ENCODE assay signal across 11 cellular contexts in the genomic region with DNA sequence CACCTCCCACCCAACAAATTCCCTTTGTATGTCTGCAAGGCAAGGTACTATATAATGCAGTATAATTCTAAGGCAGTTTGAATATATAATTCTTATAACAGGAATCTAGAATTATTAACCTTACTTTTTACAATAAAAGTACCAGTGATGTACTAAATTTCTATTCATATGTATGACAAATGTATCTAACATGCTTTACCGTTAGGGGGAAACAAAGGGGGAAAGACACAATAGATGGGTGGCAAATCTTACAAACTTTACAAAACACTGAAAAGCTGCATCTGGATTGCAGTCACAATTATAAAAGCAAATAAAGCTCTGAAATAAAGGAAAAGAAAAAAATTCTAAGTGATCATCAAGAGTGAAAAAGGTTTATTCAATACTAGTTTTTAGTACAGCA. TPM values are rescaled to one million over a fixed set of nuclear protein-coding genes. Genes with fewer than 3 reads are reported as not detected.
DNase-seq lines count a peak whose midpoint lies in the region; ATAC-seq and TF ChIP-seq lines count a peak whose summit lies in the region.
"Had no signal": no experiment of that assay in that cellular context is flagged by ENCODE, and none has a peak within 500 bp of the region (broad histone marks: within the 10 kb centered on the region; RNA-seq: fewer than 3 reads in every experiment).

No MANE protein-coding gene starts in this region.

- peaks cover 37% of the 10 kb centered on the region for H3K4me1 Mint-ChIP-seq in MCF 10A (ENCODE audit: insufficient read depth, unreplicated experiment)

- BruUV-seq in A673 (replicated peaks; lab: Mats Ljungman, UMichigan), result no TSS peak
- BruUV-seq in MCF 10A (replicated peaks; lab: Mats Ljungman, UMichigan), result no TSS peak

- DNase-seq in A673 (ENCODE audit: low spot score) (no peak), MCF 10A (ENCODE audit: unreplicated experiment) (no peak), ovary (no peak), sciatic nerve (ENCODE audit: low spot score) (no peak), foreskin keratinocyte (no peak)
- DNase-seq: CD8-positive, alpha-beta T cell had no signal

- no peak; the same call in 1 of the 2 replicates for TF ChIP-seq CTCF in A673 (conservative IDR thresholded peaks at IDR 0.05; ENCODE audit: low read depth, low read length)
- TF ChIP-seq CTCF in MCF 10A (IDR thresholded peaks at IDR 0.05; ENCODE audit: unreplicated experiment), result no peak
- no peak for TF ChIP-seq CTCF in ovary (IDR thresholded peaks at IDR 0.05)
- TF ChIP-seq CTCF in foreskin keratinocyte (conservative IDR thresholded peaks at IDR 0.05), result no peak

- peaks cover 18% of the 10 kb centered on the region for H3K4me1 ChIP-seq in A673 (ENCODE audit: insufficient read depth, low read length, poor library complexity, severe bottlenecking)
- H3K4me1 ChIP-seq in HUES64 (ENCODE audit: insufficient read depth, low read length), result peaks cover 16% of the 10 kb centered on the region
- H3K4me1 ChIP-seq in mesodermal cell (ENCODE audit: control insufficient read depth, insufficient read depth, low read length, poor library complexity, severe bottlenecking), result peaks cover 5% of the 10 kb centered on the region
- H3K4me1 ChIP-seq in ovary (ENCODE audit: insufficient read depth), result peaks cover 2% of the 10 kb centered on the region
- peaks cover 7% of the 10 kb centered on the region for H3K4me1 ChIP-seq in foreskin keratinocyte

- intact Hi-C loops in A673 (cut with micrococcal nuclease; ENCODE audit: unreplicated experiment), result loop anchor here (5.0 kb wide), 1 partner anchor 93 kb away; no protein-coding TSS in a partner anchor
- intact Hi-C loops in MCF 10A (cut with micrococcal nuclease), result loop anchor here (5.0 kb wide), 1 partner anchor 92 kb away; no protein-coding TSS in a partner anchor
- intact Hi-C loops in ovary (cut with DNase I), result no loop called here
- intact Hi-C loops in sciatic nerve (cut with DNase I), result no loop called here

- peak overlapping the region; percentile 75 for H3K4me3 Mint-ChIP-seq in MCF 10A (ENCODE audit: unreplicated experiment)
- H3K4me3 Mint-ChIP-seq: CD8-positive, alpha-beta T cell had no signal

- H3K4me3 ChIP-seq in A673 (ENCODE audit: low read depth, low read length, poor library complexity, severe bottlenecking) (peak overlapping the region; percentile 73), HUES64 (ENCODE audit: low read length) (peak overlapping the region; percentile 68), mesodermal cell (ENCODE audit: extremely low read depth, insufficient read depth, low read length, poor library complexity, severe bottlenecking) (peak overlapping the region; percentile 80), ovary (no peak overlapping the region)

- no peaks in the 10 kb centered on the region for H3K27me3 Mint-ChIP-seq in MCF 10A (ENCODE audit: insufficient read depth, unreplicated experiment)

- POLR2A ChIA-PET in A673 (lab: Charles Lee; ENCODE audit: low non-redundant PET) (no interaction called here), MCF 10A (lab: Yijun Ruan, JAX) (interaction anchor here (0.5 to 5.9 kb wide), 22 partner anchors 9 to 442 kb away, joined by 3 to 68 read pairs (median 6); partner anchors contain the start of genes LRRC41, P3R3URF, RAD54L and TSPAN1)

- no peak for TF ChIP-seq EP300 in ovary (IDR thresholded peaks at IDR 0.05)

- H3K36me3 Mint-ChIP-seq in MCF 10A (ENCODE audit: insufficient read depth, unreplicated experiment), result peaks cover 14% of the 10 kb centered on the region

- no peaks in the 10 kb centered on the region for H3K9me3 Mint-ChIP-seq in MCF 10A (ENCODE audit: unreplicated experiment)
- H3K9me3 Mint-ChIP-seq: CD8-positive, alpha-beta T cell had no signal

- no peaks in the 10 kb centered on the region for H3K27me3 ChIP-seq in A673 (replicated peaks; ENCODE audit: insufficient read depth, low read depth, low read length, poor library complexity)
- peaks cover 13% of the 10 kb centered on the region for H3K27me3 ChIP-seq in HUES64 (ENCODE audit: insufficient read depth, low read length)
- H3K27me3 ChIP-seq in ovary, result no peaks in the 10 kb centered on the region
- peaks cover 25% of the 10 kb centered on the region for H3K27me3 ChIP-seq in foreskin keratinocyte

- H3K27ac Mint-ChIP-seq in MCF 10A (ENCODE audit: low read depth, unreplicated experiment), result peak overlapping the region; percentile 100
- H3K27ac Mint-ChIP-seq: CD8-positive, alpha-beta T cell had no signal

- H3K27ac ChIP-seq in A673 (ENCODE audit: low read depth, low read length, poor library complexity, severe bottlenecking) (peak overlapping the region; percentile 59), HUES64 (ENCODE audit: low read depth, low read length) (no peak overlapping the region), mesodermal cell (ENCODE audit: low read depth, low read length, severe bottlenecking) (no peak overlapping the region), ovary (no peak overlapping the region), foreskin keratinocyte (no peak overlapping the region)

- CTCF ChIA-PET in A673 (lab: Charles Lee) (interaction anchor here (0.9 kb wide), 1 partner anchor 93 kb away, joined by 3 read pairs; no protein-coding TSS in a partner anchor), MCF 10A (lab: Yijun Ruan, JAX) (interaction anchor here (0.8 to 0.9 kb wide), 4 partner anchors 50 to 94 kb away, joined by 3 to 5 read pairs (median 3); no protein-coding TSS in a partner anchor)

- H3K36me3 ChIP-seq in A673 (ENCODE audit: insufficient read depth, low read length, poor library complexity, severe bottlenecking) (no peaks in the 10 kb centered on the region), HUES64 (ENCODE audit: insufficient read depth, low read length) (no peaks in the 10 kb centered on the region), mesodermal cell (ENCODE audit: control insufficient read depth, insufficient read depth, low read length) (no peaks in the 10 kb centered on the region), ovary (no peaks in the 10 kb centered on the region)

- TF ChIP-seq POLR2A in ovary (IDR thresholded peaks at IDR 0.05), result no peak

- no peak overlapping the region for H3K9ac ChIP-seq in HUES64 (ENCODE audit: low read depth, low read length)

- H3K9me3 ChIP-seq in A673 (ENCODE audit: low read depth, low read length, poor library complexity, severe bottlenecking) (no peaks in the 10 kb centered on the region), HUES64 (ENCODE audit: insufficient read depth, low read depth, low read length) (no peaks in the 10 kb centered on the region), mesodermal cell (ENCODE audit: control insufficient read depth, low read length) (no peaks in the 10 kb centered on the region), ovary (no peaks in the 10 kb centered on the region)

- ATAC-seq in GM18861 (IDR thresholded peaks at IDR 0.05; ENCODE audit: unreplicated experiment) (no peak), sciatic nerve (no peak), foreskin keratinocyte (no peak)
- ATAC-seq: CD8-positive, alpha-beta T cell had no signal

- WGBS in HUES64, result no CpG with 5 or more reads among the region's 1 CpG
- WGBS in mesodermal cell (ENCODE audit: insufficient coverage in 2 of 2), 2 experiments, result no CpG with 5 or more reads among the region's 1 CpG
- WGBS in ovary, 3 donors, result 17 to 42% (median 34%) methylated on average over 1 of the region's 1 CpG

RNA-seq across cellular contexts. Expression of gene PIK3R3, which starts 2.3 kb away (rescaled TPM):
- total RNA-seq in A673 (2021) (30.0 and 30.2 TPM in 2 replicates), MCF 10A (2022) (8.0 and 9.3 TPM in 2 replicates), ovary (10 to 100 TPM in 4 of 7 donors, 1 to 10 TPM in 3; 3.6 to 20.3 (median 10.7) TPM), sciatic nerve (53.5 TPM), foreskin keratinocyte (4.9 TPM in 2 replicates)
- polyA plus RNA-seq in HUES64 (2013, experiment 1 of 2), result 12.1 TPM
- 14.5 TPM for polyA plus RNA-seq in HUES64 (2013, experiment 2 of 2)
- polyA plus RNA-seq in mesodermal cell (2013, experiment 1 of 2), result 9.8 TPM
- 9.8 TPM for polyA plus RNA-seq in mesodermal cell (2013, experiment 2 of 2)
- polyA plus RNA-seq in ovary (10 to 100 TPM in 1 of 2 donors, 1 to 10 TPM in 1; 6.5 to 20.0 TPM), foreskin keratinocyte (1.9 and 2.3 TPM in 2 replicates)

RNA-seq across cellular contexts. Expression of gene TSPAN1, which starts 44.7 kb away (rescaled TPM):
- total RNA-seq in A673 (2021), result not detected in 2 replicates
- not detected for polyA plus RNA-seq in HUES64 (2013, experiment 1 of 2)
- polyA plus RNA-seq in HUES64 (2013, experiment 2 of 2), result not detected
- 22.7 and 41.7 TPM in 2 replicates for total RNA-seq in MCF 10A (2022)
- 0.52 TPM for polyA plus RNA-seq in mesodermal cell (2013, experiment 1 of 2)
- 0.51 TPM for polyA plus RNA-seq in mesodermal cell (2013, experiment 2 of 2)
- total RNA-seq in ovary, result 10 to 100 TPM in 1 of 7 donors, 1 to 10 TPM in 4, under 1 TPM in 2; 0.18 to 26.9 (median 3.1) TPM
- polyA plus RNA-seq in ovary, result 1 to 10 TPM in 1 of 2 donors, under 1 TPM in 1; 0.65 to 2.8 TPM
- 4.2 TPM for total RNA-seq in sciatic nerve
- 80.3 and 93.6 TPM in 2 replicates for total RNA-seq in foreskin keratinocyte
- polyA plus RNA-seq in foreskin keratinocyte, result 118 and 144 TPM in 2 replicates
- total RNA-seq: CD8-positive, alpha-beta T cell; T-helper 2 cell treated with Interferon-gamma antibody and Interleukin-4, amounts not matched to agents 100 ng/mL and 5 ng/mL, for 36 hours had no signal

RNA-seq across cellular contexts. Expression of gene P3R3URF, which starts 46.1 kb away (rescaled TPM):
- total RNA-seq in A673 (2021) (not detected in 2 replicates), MCF 10A (2022) (not detected in 2 replicates), ovary (not detected), sciatic nerve (not detected), foreskin keratinocyte (not detected in 2 replicates)
- polyA plus RNA-seq in HUES64 (2013, experiment 1 of 2), result not detected
- not detected for polyA plus RNA-seq in HUES64 (2013, experiment 2 of 2)
- not detected for polyA plus RNA-seq in mesodermal cell (2013, experiment 1 of 2)
- polyA plus RNA-seq in mesodermal cell (2013, experiment 2 of 2), result not detected
- polyA plus RNA-seq in ovary (not detected), foreskin keratinocyte (not detected in 2 replicates)
- total RNA-seq: CD8-positive, alpha-beta T cell; T-helper 2 cell treated with Interferon-gamma antibody and Interleukin-4, amounts not matched to agents 100 ng/mL and 5 ng/mL, for 36 hours had no signal
- polyA plus RNA-seq: adipose tissue had no signal

Comparison
In these comparisons a context has a peak if more than half of its experiments do, and no peak if none do; other contexts are left out.
1. intact Hi-C loops: an anchor here in A673 (5.0 kb wide) and MCF 10A (5.0 kb wide); none called in ovary and sciatic nerve.